Comparison of ENCODE assay signal across 8 cellular contexts in the genomic region with DNA sequence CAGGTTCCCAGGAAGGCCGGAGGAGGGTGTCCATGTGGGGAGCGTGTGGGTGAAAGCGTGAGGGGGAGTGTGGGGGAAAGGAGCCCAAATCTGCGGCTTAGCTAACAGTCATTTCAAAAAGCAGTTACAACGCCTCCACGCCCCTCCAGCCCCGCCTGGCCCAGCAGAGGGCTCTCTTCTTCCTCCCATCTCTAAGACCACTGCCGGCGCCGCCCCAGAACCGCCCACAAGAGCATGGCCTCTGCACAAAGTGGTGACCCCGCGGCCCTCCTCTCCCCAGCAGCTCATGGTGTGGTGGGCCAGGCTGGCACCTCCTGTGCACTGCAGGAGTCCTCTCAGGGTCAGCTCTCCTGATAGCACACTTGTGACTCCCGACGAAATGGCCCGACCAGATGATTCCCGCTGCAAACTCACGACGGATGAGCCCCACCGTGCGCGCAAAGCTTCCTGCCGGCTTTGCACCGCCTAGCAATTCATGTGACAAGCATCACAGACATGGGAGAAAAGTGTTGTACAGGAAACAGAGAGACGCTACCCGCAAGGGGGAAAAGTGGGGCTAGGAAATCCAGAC. TPM values are rescaled to one million over a fixed set of nuclear protein-coding genes. Genes with fewer than 3 reads are reported as not detected.
DNase-seq lines count a peak whose midpoint lies in the region; ATAC-seq and TF ChIP-seq lines count a peak whose summit lies in the region.

No MANE protein-coding gene starts in this region.

- in situ Hi-C loops in GM13976 (cut with MboI; ENCODE audit: low sequenced_read_pairs, unreplicated experiment): loop anchor here (5.0 kb wide), 1 partner anchor 100 kb away; no protein-coding TSS in a partner anchor

- TF ChIP-seq CTCF in GM13976 (IDR thresholded peaks at IDR 0.05; ENCODE audit: borderline replicate concordance, control extremely low read depth, extremely low read depth, insufficient read depth, missing control alignments): peak; percentile 84

- ATAC-seq in HG02610 (IDR thresholded peaks at IDR 0.05; ENCODE audit: unreplicated experiment): peak; percentile 100

- peak; percentile 92 for DNase-seq in GM13976 (ENCODE audit: low spot score)
- peak; percentile 56 for DNase-seq in NCI-H1105 treated with DMSO at 0.1 percent for 48 hours (lab: John Stamatoyannopoulos, UW)
- DNase-seq in activated CD4-positive, CD25-positive, alpha-beta regulatory T cell treated with anti-CD3 and anti-CD28 coated beads, Interleukin-2, amount 50 U/mL, for 72 hours: peak; percentile 80
- peak; percentile 11 for DNase-seq in cerebellum (ENCODE audit: low spot score)
- peak; percentile 75 for DNase-seq in kidney tubule cell (ENCODE audit: low spot score)
- DNase-seq in stimulated activated CD4-positive, alpha-beta T cell treated with anti-CD3 and anti-CD28 coated beads, Interleukin-1b, Interleukin-23, amount 100 ng/mL, for 24 hours (ENCODE audit: low read depth in 4 of 4, low spot score in 1 of 4): peak; percentile 56 to 80 (median 70)
- no peak for DNase-seq in NCI-H2081 treated with DMSO at 0.1 percent for 48 hours (lab: John Stamatoyannopoulos, UW)

RNA-seq across cellular contexts. Expression of a gene that starts 12.4 kb away (rescaled TPM):
- 29.9 TPM for total RNA-seq in cerebellum

RNA-seq across cellular contexts. Expression of a gene that starts 37.1 kb away (rescaled TPM):
- 0.36 TPM for total RNA-seq in cerebellum

RNA-seq across cellular contexts. Expression of a gene that starts 43.5 kb away (rescaled TPM):
- 2.4 TPM for total RNA-seq in cerebellum

RNA-seq across cellular contexts. Expression of a gene that starts 43.6 kb away (rescaled TPM):
- 0.64 TPM for total RNA-seq in cerebellum
